ENCODE assay signal across 12 cellular contexts in the genomic region with DNA sequence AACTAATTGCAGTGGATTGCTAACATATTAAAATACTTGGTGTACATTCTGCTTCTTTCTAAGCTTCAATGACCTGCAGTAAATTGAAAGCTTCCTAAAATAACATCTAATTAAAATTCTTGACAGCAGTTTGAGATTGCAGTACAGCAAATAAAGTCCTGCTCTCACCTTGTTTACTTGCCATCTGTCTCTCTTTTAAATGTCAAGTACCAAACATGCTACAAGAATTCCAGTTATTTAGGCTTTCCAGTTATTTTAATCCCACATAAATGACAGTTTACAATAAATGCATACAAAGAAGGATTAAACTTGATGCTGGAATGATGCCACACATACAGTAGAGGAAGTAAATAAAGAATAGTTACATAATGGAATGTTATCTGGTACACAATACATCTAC. TPM values are rescaled to one million over a fixed set of nuclear protein-coding genes. Genes with fewer than 3 reads are reported as not detected.
DNase-seq lines count a peak whose midpoint lies in the region; ATAC-seq and TF ChIP-seq lines count a peak whose summit lies in the region.
"Had no signal": no experiment of that assay in that cellular context is flagged by ENCODE, and none has a peak within 500 bp of the region (broad histone marks: within the 10 kb centered on the region; RNA-seq: fewer than 3 reads in every experiment).

No MANE protein-coding gene starts in this region.

- ATAC-seq in stimulated activated effector memory CD8-positive, alpha-beta T cell treated with anti-CD3 and anti-CD28 coated beads, Interleukin-12 subunit alpha, Interleukin-12 subunit beta, amount 100 ng/mL, for 72 hours: no peak
- no peak for ATAC-seq in upper lobe of right lung
- ATAC-seq in GM19463 (IDR thresholded peaks at IDR 0.05; ENCODE audit: unreplicated experiment): no peak

- H3K36me3 Mint-ChIP-seq in MCF 10A (ENCODE audit: insufficient read depth, unreplicated experiment): peaks cover 27% of the 10 kb centered on the region
- peaks cover 94% of the 10 kb centered on the region for H3K36me3 Mint-ChIP-seq in stimulated activated effector memory CD8-positive, alpha-beta T cell treated with anti-CD3 and anti-CD28 coated beads, Interleukin-12 subunit alpha, Interleukin-12 subunit beta, amount 100 ng/mL, for 72 hours

- no TSS peak for BruUV-seq in MCF 10A (replicated peaks; lab: Mats Ljungman, UMichigan)

- H3K27ac Mint-ChIP-seq in MCF 10A (ENCODE audit: low read depth, unreplicated experiment): no peak overlapping the region
- H3K27ac Mint-ChIP-seq in stimulated activated effector memory CD8-positive, alpha-beta T cell treated with anti-CD3 and anti-CD28 coated beads, Interleukin-12 subunit alpha, Interleukin-12 subunit beta, amount 100 ng/mL, for 72 hours: peak overlapping the region; percentile 90

- H3K4me3 Mint-ChIP-seq in MCF 10A (ENCODE audit: unreplicated experiment): no peak overlapping the region
- H3K4me3 Mint-ChIP-seq in stimulated activated effector memory CD8-positive, alpha-beta T cell treated with anti-CD3 and anti-CD28 coated beads, Interleukin-12 subunit alpha, Interleukin-12 subunit beta, amount 100 ng/mL, for 72 hours: peak overlapping the region; percentile 66

- POLR2A ChIA-PET in MCF 10A (lab: Yijun Ruan, JAX): interaction anchor here (1.1 to 1.6 kb wide), 2 partner anchors 32 to 34 kb away, joined by 4 to 7 read pairs; a partner anchor contains a TSS

- H3K9me3 Mint-ChIP-seq in MCF 10A (ENCODE audit: unreplicated experiment): peaks cover 7% of the 10 kb centered on the region
- no peaks in the 10 kb centered on the region for H3K9me3 Mint-ChIP-seq in stimulated activated effector memory CD8-positive, alpha-beta T cell treated with anti-CD3 and anti-CD28 coated beads, Interleukin-12 subunit alpha, Interleukin-12 subunit beta, amount 100 ng/mL, for 72 hours

- H3K36me3 ChIP-seq in upper lobe of right lung: no peaks in the 10 kb centered on the region

- no peaks in the 10 kb centered on the region for H3K27me3 ChIP-seq in upper lobe of right lung

- in situ Hi-C loops in T47D (cut with HindIII; ENCODE audit: low pct_unique_long_range_greater_than_20kb, low sequenced_read_pairs): no loop called here

- peaks cover 13% of the 10 kb centered on the region for H3K4me1 ChIP-seq in upper lobe of right lung

- H3K27me3 Mint-ChIP-seq in MCF 10A (ENCODE audit: insufficient read depth, unreplicated experiment): no peaks in the 10 kb centered on the region

- intact Hi-C loops in MCF 10A (cut with micrococcal nuclease): no loop called here
- intact Hi-C loops in upper lobe of right lung (cut with DNase I): no loop called here

- no peaks in the 10 kb centered on the region for H3K9me3 ChIP-seq in upper lobe of right lung

- H3K4me1 Mint-ChIP-seq in MCF 10A (ENCODE audit: insufficient read depth, unreplicated experiment): peaks cover 16% of the 10 kb centered on the region
- H3K4me1 Mint-ChIP-seq in stimulated activated effector memory CD8-positive, alpha-beta T cell treated with anti-CD3 and anti-CD28 coated beads, Interleukin-12 subunit alpha, Interleukin-12 subunit beta, amount 100 ng/mL, for 72 hours: peaks cover 83% of the 10 kb centered on the region

- CTCF ChIA-PET in MCF 10A (lab: Yijun Ruan, JAX): no interaction called here

- H3K4me3 ChIP-seq in upper lobe of right lung: no peak overlapping the region

- no peak overlapping the region for H3K27ac ChIP-seq in upper lobe of right lung

- TF ChIP-seq CTCF in MCF 10A (IDR thresholded peaks at IDR 0.05; ENCODE audit: unreplicated experiment) (no peak), upper lobe of right lung (IDR thresholded peaks at IDR 0.05) (no peak)

- DNase-seq in T47D (ENCODE audit: low read depth in 1 of 2, low spot score in 1 of 2): peak; percentile 9 to 44
- no peak for DNase-seq in MCF 10A (ENCODE audit: unreplicated experiment)
- DNase-seq in NCI-H446 treated with DMSO at 0.1 percent for 48 hours (lab: John Stamatoyannopoulos, UW): peak; percentile 29
- DNase-seq in dermis blood vessel endothelial cell: peak; percentile 5
- DNase-seq in stimulated activated effector memory CD8-positive, alpha-beta T cell treated with anti-CD3 and anti-CD28 coated beads, Interleukin-12 subunit alpha, Interleukin-12 subunit beta, amount 100 ng/mL, for 72 hours (ENCODE audit: low spot score in 2 of 2): no peak
- no peak for DNase-seq in upper lobe of right lung
- no peak for DNase-seq in middle frontal gyrus (ENCODE audit: extremely low spot score, low spot score)
- DNase-seq: amniotic stem cell; Calu3; NCI-H146; stimulated activated naive CD4-positive, alpha-beta T cell treated with Interleukin-2 at 50 U/mL for 16 hours had no signal

RNA-seq across cellular contexts. Expression of a gene that starts 33.2 kb away (rescaled TPM):
- total RNA-seq in MCF 10A (2022): 19.7 and 43.4 TPM in 2 replicates
- total RNA-seq in dermis blood vessel endothelial cell: 27.7 and 28.7 TPM in 2 replicates
- 41.5 TPM for total RNA-seq in upper lobe of right lung

Comparison
In these comparisons a context has a peak if more than half of its experiments do, and no peak if none do; other contexts are left out.
1. DNase-seq: peak in T47D (2 of 2), NCI-H446 treated with DMSO at 0.1 percent for 48 hours (single experiment) and dermis blood vessel endothelial cell (single experiment); none in MCF 10A (single experiment), stimulated activated effector memory CD8-positive, alpha-beta T cell treated with anti-CD3 and anti-CD28 coated beads, Interleukin-12 subunit alpha, Interleukin-12 subunit beta, amount 100 ng/mL, for 72 hours (0 of 2), upper lobe of right lung (single experiment) and middle frontal gyrus (single experiment).